ENCODE assay signal across 1 cellular context in genomic region chr1:16773019-16773596, GRCh38. TPM values are rescaled to one million over a fixed set of nuclear protein-coding genes. Genes with fewer than 3 reads are reported as not detected.
"Had no signal": no experiment of that assay in that cellular context is flagged by ENCODE, and none has a peak within 500 bp of the region (broad histone marks: within the 10 kb centered on the region; RNA-seq: fewer than 3 reads in every experiment).

No MANE protein-coding gene starts in this region.

RNA-seq across cellular contexts. Expression of gene RNU1-4, which starts 32.8 kb away (rescaled TPM):
- polyA plus RNA-seq: IgD-negative memory B cell had no signal
